28 cellular contexts compared by ENCODE assay signal in genomic region chr19:50701367-50701985, GRCh38. TPM values are rescaled to one million over a fixed set of nuclear protein-coding genes. Genes with fewer than 3 reads are reported as not detected.
"Had no signal": no experiment of that assay in that cellular context is flagged by ENCODE, and none has a peak within 500 bp of the region (broad histone marks: within the 10 kb centered on the region; RNA-seq: fewer than 3 reads in every experiment).

No MANE protein-coding gene starts in this region.

- H3K36me3 ChIP-seq: neural progenitor cell, neutrophil, pancreas, prostate gland, right atrium auricular region, right lobe of liver, sigmoid colon, stomach, thoracic aorta, thyroid gland, tibial nerve, upper lobe of left lung, vagina had no signal

- H3K4me1 ChIP-seq: neural progenitor cell, pancreas, prostate gland, right atrium auricular region, right lobe of liver, sigmoid colon, stomach, thyroid gland, tibial nerve, upper lobe of left lung, vagina had no signal

- H3K4me2 ChIP-seq: neural progenitor cell had no signal

- H3K9me3 ChIP-seq: neutrophil, pancreas, prostate gland, right atrium auricular region, right lobe of liver, sigmoid colon, stomach, thoracic aorta, thyroid gland, upper lobe of left lung, vagina had no signal

- H3K4me3 ChIP-seq: neural progenitor cell, pancreas, prostate gland, right atrium auricular region, right lobe of liver, sigmoid colon, stomach, thoracic aorta, thyroid gland, tibial nerve, upper lobe of left lung, vagina had no signal

- H3K27ac ChIP-seq: neural progenitor cell, neutrophil, pancreas, prostate gland, right atrium auricular region, right lobe of liver, sigmoid colon, stomach, thoracic aorta, thyroid gland, tibial nerve, upper lobe of left lung, vagina had no signal

- H3K9ac ChIP-seq: neural progenitor cell had no signal

- DNase-seq: natural killer cell; nucleus accumbens; pancreas; retina; right lobe of liver; sigmoid colon; small intestine; stimulated activated CD4-positive, alpha-beta T cell treated with anti-CD3 and anti-CD28 coated beads, Interleukin-15, amount 100 ng/mL, for 24 hours; stimulated activated CD4-positive, alpha-beta T cell treated with anti-CD3 and anti-CD28 coated beads, Interleukin-2, amount 100 ng/mL, for 24 hours; stimulated activated CD4-positive, alpha-beta T cell treated with anti-CD3 and anti-CD28 coated beads, Interleukin-2, amount 100 ng/mL, for 48 hours; stimulated activated CD4-positive, alpha-beta T cell treated with anti-CD3 and anti-CD28 coated beads, Interleukin-4, amount 100 ng/mL, for 24 hours; stimulated activated naive B cell treated with anti-CD40 and anti-IgM and Interleukin-4, amounts not matched to agents 10 μg/mL and 1 μg/mL and 100 μg/mL, for 72 hours; stimulated activated naive CD4-positive, alpha-beta T cell treated with Interleukin-2 at 50 U/mL for 16 hours; stomach; thyroid gland; trophoblast cell; upper lobe of left lung had no signal

- H3K27me3 ChIP-seq: pancreas, right atrium auricular region, right lobe of liver, thyroid gland, vagina had no signal

RNA-seq across cellular contexts. Expression of gene C19orf81, which starts 52.2 kb away (rescaled TPM):
- total RNA-seq: natural killer cell, omental fat pad, osteocyte, right lobe of liver, sigmoid colon, skeletal muscle tissue, stomach, temporal lobe, thoracic aorta, tibial nerve, vagina had no signal
